Comparison of ENCODE assay signal across 1 cellular context in the genomic region with DNA sequence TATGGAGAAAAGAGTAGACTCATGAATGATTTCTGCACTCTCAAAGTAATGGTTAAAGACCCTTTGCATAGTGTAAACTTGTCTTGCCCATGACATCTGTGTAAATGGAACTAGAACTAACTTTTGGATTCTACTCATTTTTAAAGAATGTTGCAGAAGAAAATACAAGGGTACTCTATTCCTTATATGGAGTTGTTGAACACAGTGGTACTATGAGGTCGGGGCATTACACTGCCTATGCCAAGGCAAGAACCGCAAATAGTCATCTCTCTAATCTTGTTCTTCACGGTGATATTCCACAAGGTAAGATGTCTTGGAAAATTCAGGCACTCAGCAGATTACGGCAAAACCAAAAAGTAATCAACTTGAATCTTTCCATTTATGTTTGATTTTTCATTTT.
TF ChIP-seq lines count a peak whose summit lies in the region.

No MANE protein-coding gene starts in this region.

TF ChIP-seq in IMR-90, 13 proteins besides CTCF, POLR2A, EP300 and RAD21:
- TF ChIP-seq, protein P1, sequence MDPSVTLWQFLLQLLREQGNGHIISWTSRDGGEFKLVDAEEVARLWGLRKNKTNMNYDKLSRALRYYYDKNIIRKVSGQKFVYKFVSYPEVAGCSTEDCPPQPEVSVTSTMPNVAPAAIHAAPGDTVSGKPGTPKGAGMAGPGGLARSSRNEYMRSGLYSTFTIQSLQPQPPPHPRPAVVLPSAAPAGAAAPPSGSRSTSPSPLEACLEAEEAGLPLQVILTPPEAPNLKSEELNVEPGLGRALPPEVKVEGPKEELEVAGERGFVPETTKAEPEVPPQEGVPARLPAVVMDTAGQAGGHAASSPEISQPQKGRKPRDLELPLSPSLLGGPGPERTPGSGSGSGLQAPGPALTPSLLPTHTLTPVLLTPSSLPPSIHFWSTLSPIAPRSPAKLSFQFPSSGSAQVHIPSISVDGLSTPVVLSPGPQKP (IDR thresholded peaks at IDR 0.05; ENCODE audit: borderline replicate concordance, low read depth, low read length), result no peak
